11 cellular contexts compared by ENCODE assay signal in the genomic region with DNA sequence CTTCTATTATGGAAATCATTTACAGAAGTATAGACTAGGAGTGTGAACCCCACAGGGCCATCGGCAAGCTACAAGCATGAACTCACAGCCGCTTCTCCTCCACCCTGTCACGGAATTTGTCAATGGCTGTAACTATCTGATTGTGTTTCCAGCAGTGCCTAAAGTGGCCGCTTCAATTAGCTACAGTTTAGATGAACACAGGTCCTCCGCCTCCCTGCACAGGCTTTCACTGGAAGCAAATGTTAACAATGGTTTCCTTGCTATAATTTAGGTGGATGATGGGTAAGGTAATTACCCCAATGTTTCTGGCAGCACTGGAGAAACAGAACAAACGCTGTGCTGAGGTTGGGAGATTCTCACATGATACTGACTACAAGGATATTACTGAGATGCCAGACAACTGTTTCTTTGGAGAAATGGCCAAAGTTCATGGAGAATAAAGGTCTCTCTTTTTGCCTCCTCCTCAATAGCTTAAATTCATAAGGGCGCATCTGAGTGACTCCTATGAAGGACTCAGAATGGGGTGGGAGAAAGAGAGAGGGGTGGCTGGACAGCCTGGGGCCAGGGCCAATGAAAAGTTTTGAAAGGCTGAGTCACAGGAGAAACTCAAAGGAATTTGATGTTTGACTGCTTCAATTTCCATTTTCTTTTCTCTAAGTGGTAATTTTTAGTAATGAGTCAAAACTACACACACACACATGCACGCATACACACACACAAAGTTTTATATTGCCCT.
DNase-seq lines count a peak whose midpoint lies in the region; ATAC-seq and TF ChIP-seq lines count a peak whose summit lies in the region.
"Had no signal": no experiment of that assay in that cellular context is flagged by ENCODE, and none has a peak within 500 bp of the region (broad histone marks: within the 10 kb centered on the region; RNA-seq: fewer than 3 reads in every experiment).

No MANE protein-coding gene starts in this region.

- no peaks in the 10 kb centered on the region for H3K27me3 Mint-ChIP-seq in osteocyte (ENCODE audit: unreplicated experiment)
- H3K27me3 Mint-ChIP-seq: activated naive CD8-positive, alpha-beta T cell had no signal

- H3K4me1 ChIP-seq in SK-N-SH (ENCODE audit: control insufficient read depth in 1 of 2, insufficient read depth in 2 of 2, low read depth in 1 of 2, low read length in 1 of 2): peaks cover 7 to 18% of the 10 kb centered on the region in 2 experiments; a peak in 3 of 4 replicates

- CTCF ChIA-PET in SK-N-SH (lab: Yijun Ruan, JAX): interaction anchor here (0.8 to 2.7 kb wide), 3 partner anchors 10 to 39 kb away, joined by 3 to 7 read pairs (median 6); no protein-coding TSS in a partner anchor

- peaks cover 6% of the 10 kb centered on the region; the same call in 1 of the 2 replicates for H3K79me2 ChIP-seq in SK-N-SH (ENCODE audit: insufficient read depth)

- peak; percentile 12 for DNase-seq in COR-L47 (lab: John Stamatoyannopoulos, UW)
- no peak for DNase-seq in SK-N-SH
- peak; percentile 24 for DNase-seq in fibroblast of the conjunctiva (ENCODE audit: low read depth)
- DNase-seq in osteocyte (ENCODE audit: extremely low spot score, unreplicated experiment): no peak
- no peak for DNase-seq in NCI-H526 (lab: John Stamatoyannopoulos, UW)
- DNase-seq in DMS53 (lab: John Stamatoyannopoulos, UW): no peak
- no peak for DNase-seq in MV-4-11 (lab: John Stamatoyannopoulos, UW)
- DNase-seq: NCI-H2029 treated with DMSO at 0.1 percent for 48 hours had no signal

- TF ChIP-seq EP300 in SK-N-SH (IDR thresholded peaks at IDR 0.05; ENCODE audit: borderline replicate concordance in 1 of 2, low read depth in 1 of 2, low read length in 1 of 2): peak in 1 of 2 experiments; percentile 32; a peak in 1 of 4 replicates

- no peaks in the 10 kb centered on the region; the same call in 1 of the 2 replicates for H4K20me1 ChIP-seq in SK-N-SH (ENCODE audit: insufficient read depth)

- peaks cover 33% of the 10 kb centered on the region for H3K36me3 Mint-ChIP-seq in osteocyte (ENCODE audit: unreplicated experiment)

- no peaks in the 10 kb centered on the region for H3K9me3 ChIP-seq in SK-N-SH

- H2AFZ ChIP-seq in SK-N-SH (ENCODE audit: low read depth): no peak overlapping the region

- TF ChIP-seq RAD21 in SK-N-SH (IDR thresholded peaks at IDR 0.05; ENCODE audit: low read length): no peak

- H3K27ac ChIP-seq in SK-N-SH (ENCODE audit: low read depth in 2 of 2, low read length in 1 of 2): peak overlapping the region; percentile 18 to 90; a peak in 3 of 4 replicates

- peak overlapping the region; percentile 84 for H3K27ac Mint-ChIP-seq in osteocyte (ENCODE audit: unreplicated experiment)
- H3K27ac Mint-ChIP-seq: activated naive CD8-positive, alpha-beta T cell; T-helper 1 cell treated with Interleukin-12 subunit alpha and Interleukin-12 subunit beta and Interleukin-4 antibody, amounts not matched to agents 30 μg/mL and 1 μg/mL, for 36 hours had no signal

- no peak overlapping the region for H3K4me3 ChIP-seq in SK-N-SH (ENCODE audit: low read depth in 2 of 2, low read length in 1 of 2)

- 69% methylated on average over 8 of the region's 8 CpGs for WGBS in SK-N-SH (ENCODE audit: low lambda C conversion rate)

- TF ChIP-seq CTCF in SK-N-SH (IDR thresholded peaks at IDR 0.05) (no peak), osteocyte (IDR thresholded peaks at IDR 0.05) (no peak)

- H3K9me3 Mint-ChIP-seq in osteocyte (ENCODE audit: unreplicated experiment): no peaks in the 10 kb centered on the region
- H3K9me3 Mint-ChIP-seq: T-helper 1 cell treated with Interleukin-12 subunit alpha and Interleukin-12 subunit beta and Interleukin-4 antibody, amounts not matched to agents 30 μg/mL and 1 μg/mL, for 36 hours had no signal

- H3K4me1 Mint-ChIP-seq in osteocyte (ENCODE audit: unreplicated experiment): peaks cover 32% of the 10 kb centered on the region

- peaks cover 24 to 57% of the 10 kb centered on the region in 2 experiments for H3K36me3 ChIP-seq in SK-N-SH (replicated peaks in 1 of 2; ENCODE audit: control insufficient read depth in 1 of 2, insufficient read depth in 2 of 2, low read length in 1 of 2)

- peaks cover 38% of the 10 kb centered on the region for H3F3A ChIP-seq in SK-N-SH (replicated peaks; ENCODE audit: insufficient read depth)

- no peaks in the 10 kb centered on the region for H3K27me3 ChIP-seq in SK-N-SH (ENCODE audit: insufficient read depth)

- H3K4me2 ChIP-seq in SK-N-SH: peak overlapping the region; percentile 64

- POLR2A ChIA-PET in SK-N-SH (lab: Yijun Ruan, JAX): no interaction called here

- ATAC-seq in GM21723 (IDR thresholded peaks at IDR 0.05; ENCODE audit: unreplicated experiment): no peak

- H3K4me3 Mint-ChIP-seq in osteocyte (ENCODE audit: unreplicated experiment): no peak overlapping the region
- H3K4me3 Mint-ChIP-seq: activated naive CD8-positive, alpha-beta T cell had no signal

- peak overlapping the region; percentile 40; the same call in 1 of the 2 replicates for H3K9ac ChIP-seq in SK-N-SH

- no peaks in the 10 kb centered on the region for H3K9me2 ChIP-seq in SK-N-SH

TF ChIP-seq in SK-N-SH, 30 proteins besides CTCF, POLR2A, EP300 and RAD21:
- peak; percentile 42; the same call in 1 of the 2 replicates for TF ChIP-seq POLR2AphosphoS5 (IDR thresholded peaks at IDR 0.05; ENCODE audit: low read depth, low read length)
- TF ChIP-seq CHD2 (IDR thresholded peaks at IDR 0.05; ENCODE audit: low read length, partially characterized antibody): no peak
- peak; percentile 52; the same call in 1 of the 2 replicates for TF ChIP-seq FOSL2 (IDR thresholded peaks at IDR 0.05; ENCODE audit: borderline replicate concordance, low read depth)
- TF ChIP-seq, protein P1, sequence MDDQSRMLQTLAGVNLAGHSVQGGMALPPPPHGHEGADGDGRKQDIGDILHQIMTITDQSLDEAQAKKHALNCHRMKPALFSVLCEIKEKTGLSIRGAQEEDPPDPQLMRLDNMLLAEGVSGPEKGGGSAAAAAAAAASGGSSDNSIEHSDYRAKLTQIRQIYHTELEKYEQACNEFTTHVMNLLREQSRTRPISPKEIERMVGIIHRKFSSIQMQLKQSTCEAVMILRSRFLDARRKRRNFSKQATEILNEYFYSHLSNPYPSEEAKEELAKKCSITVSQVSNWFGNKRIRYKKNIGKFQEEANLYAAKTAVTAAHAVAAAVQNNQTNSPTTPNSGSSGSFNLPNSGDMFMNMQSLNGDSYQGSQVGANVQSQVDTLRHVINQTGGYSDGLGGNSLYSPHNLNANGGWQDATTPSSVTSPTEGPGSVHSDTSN (IDR thresholded peaks at IDR 0.05): peak; percentile 64
- TF ChIP-seq ELF1 (IDR thresholded peaks at IDR 0.05): no peak
- TF ChIP-seq TAF1 (IDR thresholded peaks at IDR 0.05; ENCODE audit: borderline replicate concordance, low read depth, low read length): no peak
- TF ChIP-seq TCF12 (IDR thresholded peaks at IDR 0.05): 0 out of 2 replicates have a peak, but pooled peaks have one; percentile 16
- TF ChIP-seq JUND (IDR thresholded peaks at IDR 0.05): peak; percentile 66
- no peak for TF ChIP-seq TEAD4 (IDR thresholded peaks at IDR 0.05; ENCODE audit: borderline replicate concordance, insufficient read depth)
- no peak for TF ChIP-seq YY1 (IDR thresholded peaks at IDR 0.05; ENCODE audit: low read depth)
TF ChIP-seq in SK-N-SH: peak in this region for 5.

Comparison
In these comparisons a context has a peak if more than half of its experiments do, and no peak if none do; other contexts are left out.
1. DNase-seq: peak in COR-L47 (single experiment) and fibroblast of the conjunctiva (single experiment); none in SK-N-SH (single experiment), osteocyte (single experiment), NCI-H526 (0 of 2), DMS53 (single experiment) and MV-4-11 (single experiment).